8 cellular contexts compared by ENCODE assay signal in genomic region chr4:112637552-112637866, GRCh38. TPM values are rescaled to one million over a fixed set of nuclear protein-coding genes. Genes with fewer than 3 reads are reported as not detected.
DNase-seq lines count a peak whose midpoint lies in the region; ATAC-seq, FAIRE-seq and TF ChIP-seq lines count a peak whose summit lies in the region.

No MANE protein-coding gene starts in this region.

- H4K20me1 ChIP-seq in keratinocyte (ENCODE audit: control insufficient read depth, extremely low read depth, insufficient read depth, low read length): no peaks in the 10 kb centered on the region

- H3K27ac Mint-ChIP-seq in activated naive CD8-positive, alpha-beta T cell treated with anti-CD3 and anti-CD28 coated beads, Interleukin-2, amount 10 ng/mL, durations not matched to agents 7 days and 5 days: no peak overlapping the region
- no peak overlapping the region for H3K27ac Mint-ChIP-seq in activated naive CD8-positive, alpha-beta T cell treated with anti-CD3 and anti-CD28 coated beads, Interleukin-2, amount 50 U/mL, for 24 hours

- H3K36me3 Mint-ChIP-seq in activated naive CD8-positive, alpha-beta T cell treated with anti-CD3 and anti-CD28 coated beads, Interleukin-2, amount 10 ng/mL, durations not matched to agents 7 days and 5 days: peaks cover 5% of the 10 kb centered on the region
- H3K36me3 Mint-ChIP-seq in activated naive CD8-positive, alpha-beta T cell treated with anti-CD3 and anti-CD28 coated beads, Interleukin-2, amount 50 U/mL, for 24 hours (ENCODE audit: low read depth): peaks cover 6% of the 10 kb centered on the region

- H3K4me1 ChIP-seq in keratinocyte (ENCODE audit: control insufficient read depth, extremely low read depth, insufficient read depth, low read length) (peaks cover 12% of the 10 kb centered on the region), urinary bladder (ENCODE audit: insufficient read depth) (peaks cover 2% of the 10 kb centered on the region)

- no peak for TF ChIP-seq CTCF in WERI-Rb-1 (IDR thresholded peaks at IDR 0.05; ENCODE audit: low read depth, low read length)
- no peak for TF ChIP-seq CTCF in keratinocyte (optimal IDR thresholded peaks at IDR 0.05 in 1 of 3, IDR thresholded peaks at IDR 0.05 in 1 of 3, conservative IDR thresholded peaks at IDR 0.05 in 1 of 3; ENCODE audit: extremely low read depth in 1 of 3, insufficient read depth in 2 of 3, low read length in 3 of 3)

- H3K27me3 ChIP-seq in WERI-Rb-1 (ENCODE audit: insufficient read depth, low read depth, severe bottlenecking): no peaks in the 10 kb centered on the region
- no peaks in the 10 kb centered on the region for H3K27me3 ChIP-seq in keratinocyte (ENCODE audit: control insufficient read depth, extremely low read depth, insufficient read depth, low read length)

- H3K36me3 ChIP-seq in WERI-Rb-1: peaks cover 6% of the 10 kb centered on the region
- H3K36me3 ChIP-seq in keratinocyte (ENCODE audit: control insufficient read depth in 2 of 2, extremely low read depth in 1 of 2, insufficient read depth in 2 of 2, low read length in 2 of 2): no peaks in the 10 kb centered on the region
- H3K36me3 ChIP-seq in urinary bladder (ENCODE audit: insufficient read depth): no peaks in the 10 kb centered on the region

- peak overlapping the region; percentile 94 for H3K9ac ChIP-seq in keratinocyte (ENCODE audit: control insufficient read depth, extremely low read depth, insufficient read depth, low read length)

- no peaks in the 10 kb centered on the region for H3K9me3 Mint-ChIP-seq in activated naive CD8-positive, alpha-beta T cell treated with anti-CD3 and anti-CD28 coated beads, Interleukin-2, amount 10 ng/mL, durations not matched to agents 7 days and 5 days
- no peaks in the 10 kb centered on the region for H3K9me3 Mint-ChIP-seq in activated naive CD8-positive, alpha-beta T cell treated with anti-CD3 and anti-CD28 coated beads, Interleukin-2, amount 50 U/mL, for 24 hours

- H3K4me3 Mint-ChIP-seq in activated naive CD8-positive, alpha-beta T cell treated with anti-CD3 and anti-CD28 coated beads, Interleukin-2, amount 10 ng/mL, durations not matched to agents 7 days and 5 days: no peak overlapping the region
- H3K4me3 Mint-ChIP-seq in activated naive CD8-positive, alpha-beta T cell treated with anti-CD3 and anti-CD28 coated beads, Interleukin-2, amount 50 U/mL, for 24 hours: no peak overlapping the region

- H3K79me2 ChIP-seq in keratinocyte (ENCODE audit: control insufficient read depth, insufficient read depth, low read length): peaks cover 40% of the 10 kb centered on the region

- no peak for FAIRE-seq in keratinocyte (lab: Jason Lieb, UNC)

- H3K27me3 Mint-ChIP-seq in activated naive CD8-positive, alpha-beta T cell treated with anti-CD3 and anti-CD28 coated beads, Interleukin-2, amount 10 ng/mL, durations not matched to agents 7 days and 5 days: no peaks in the 10 kb centered on the region
- H3K27me3 Mint-ChIP-seq in activated naive CD8-positive, alpha-beta T cell treated with anti-CD3 and anti-CD28 coated beads, Interleukin-2, amount 50 U/mL, for 24 hours: no peaks in the 10 kb centered on the region

- no peaks in the 10 kb centered on the region for H3K9me1 ChIP-seq in keratinocyte (ENCODE audit: control insufficient read depth, extremely low read depth, insufficient read depth, low read length)

- H3K4me1 Mint-ChIP-seq in activated naive CD8-positive, alpha-beta T cell treated with anti-CD3 and anti-CD28 coated beads, Interleukin-2, amount 10 ng/mL, durations not matched to agents 7 days and 5 days: peaks cover 36% of the 10 kb centered on the region
- H3K4me1 Mint-ChIP-seq in activated naive CD8-positive, alpha-beta T cell treated with anti-CD3 and anti-CD28 coated beads, Interleukin-2, amount 50 U/mL, for 24 hours: peaks cover 26% of the 10 kb centered on the region

- H3K4me2 ChIP-seq in keratinocyte (ENCODE audit: control insufficient read depth, extremely low read depth, insufficient read depth, low read depth, low read length): peak overlapping the region; percentile 80

- POLR2A ChIA-PET in activated naive CD8-positive, alpha-beta T cell treated with anti-CD3 and anti-CD28 coated beads, Interleukin-2, amount 10 ng/mL, durations not matched to agents 7 days and 5 days (lab: Charles Lee): interaction anchor here (1.0 kb wide), 1 partner anchor 125 kb away, joined by 3 read pairs; no protein-coding TSS in a partner anchor

- H3K9me3 ChIP-seq in WERI-Rb-1 (ENCODE audit: severe bottlenecking) (no peaks in the 10 kb centered on the region), keratinocyte (ENCODE audit: control insufficient read depth, low read depth, low read length) (no peaks in the 10 kb centered on the region)

- DNase-seq in activated naive CD8-positive, alpha-beta T cell treated with anti-CD3 and anti-CD28 coated beads, Interleukin-2, amount 10 ng/mL, durations not matched to agents 7 days and 5 days: no peak
- no peak for DNase-seq in activated naive CD8-positive, alpha-beta T cell treated with anti-CD3 and anti-CD28 coated beads, Interleukin-2, amount 50 U/mL, for 24 hours
- no peak for DNase-seq in WERI-Rb-1
- no peak for DNase-seq in keratinocyte (ENCODE audit: low read depth, low spot score)
- no peak for DNase-seq in dedifferentiated amniotic fluid mesenchymal stem cell (ENCODE audit: extremely low spot score)
- no peak for DNase-seq in DMS153 (lab: John Stamatoyannopoulos, UW)
- no peak for DNase-seq in NCI-H1417 treated with DMSO at 0.1 percent for 48 hours (lab: John Stamatoyannopoulos, UW)

- H3K27ac ChIP-seq in WERI-Rb-1 (peak overlapping the region; percentile 94), keratinocyte (ENCODE audit: control insufficient read depth, insufficient read depth, low read length) (peak overlapping the region; percentile 97), urinary bladder (ENCODE audit: low read depth) (peak overlapping the region; percentile 79)

- under 1% methylated on average over 8 of the region's 8 CpGs for WGBS in urinary bladder

- dilution Hi-C loops in keratinocyte (cut with MboI; ENCODE audit: extremely low pct_ligation_motif_present, low sequenced_read_pairs): no loop called here

- H3K4me3 ChIP-seq in WERI-Rb-1 (ENCODE audit: low read depth, low read length) (peak overlapping the region; percentile 71), keratinocyte (ENCODE audit: control insufficient read depth in 2 of 3, extremely low read depth in 1 of 3, insufficient read depth in 2 of 3, low read depth in 1 of 3, low read length in 3 of 3) (peak overlapping the region; percentile 70 to 100 (median 99)), urinary bladder (ENCODE audit: low read depth, low read length) (peak overlapping the region; percentile 34)

- ATAC-seq in activated naive CD8-positive, alpha-beta T cell treated with anti-CD3 and anti-CD28 coated beads, Interleukin-2, amount 10 ng/mL, durations not matched to agents 7 days and 5 days (ENCODE audit: low read depth): peak; percentile 0
- no peak for ATAC-seq in activated naive CD8-positive, alpha-beta T cell treated with anti-CD3 and anti-CD28 coated beads, Interleukin-2, amount 50 U/mL, for 24 hours

- peak overlapping the region; percentile 96 for H2AFZ ChIP-seq in keratinocyte (ENCODE audit: control insufficient read depth, low read length)

RNA-seq across cellular contexts. Expression of gene LARP7, which starts 0.6 kb away (rescaled TPM):
- 10 to 100 TPM; 49.7 to 55.9 TPM for total RNA-seq in activated naive CD8-positive, alpha-beta T cell treated with anti-CD3 and anti-CD28 coated beads, Interleukin-2, amount 10 ng/mL, durations not matched to agents 7 days and 5 days
- polyA plus RNA-seq in keratinocyte (12.0 to 33.3 TPM (median 19.0 TPM) in 3 replicates), urinary bladder (40.3 TPM)
- polyA plus RNA-seq in keratinocyte (2011; ENCODE audit: low read depth): 79.9 TPM
- polyA plus RNA-seq in keratinocyte (2011; cell fraction: cytosol; rRNA removed): 16.1 and 22.7 TPM in 2 replicates
- polyA plus RNA-seq in keratinocyte (2011; cell fraction: nucleus; rRNA removed): 17.5 and 33.4 TPM in 2 replicates
- polyA plus RNA-seq in keratinocyte (2012; ENCODE audit: low replicate concordance): 29.2 and 32.7 TPM in 2 replicates
- polyA minus RNA-seq in keratinocyte: 1.6 to 7.1 TPM in 2 of 3 replicates, not detected in the other
- polyA minus RNA-seq in keratinocyte (2011; cell fraction: cytosol; rRNA and poly(A)+ RNA removed): 7.7 TPM
- 3.3 and 9.1 TPM in 2 replicates for polyA minus RNA-seq in keratinocyte (2011; cell fraction: nucleus; rRNA and poly(A)+ RNA removed)
- total RNA-seq in urinary bladder: 67.8 TPM

RNA-seq across cellular contexts. Expression of gene ZGRF1, which starts 0.8 kb away (rescaled TPM):
- total RNA-seq in activated naive CD8-positive, alpha-beta T cell treated with anti-CD3 and anti-CD28 coated beads, Interleukin-2, amount 10 ng/mL, durations not matched to agents 7 days and 5 days: 10 to 100 TPM; 43.2 to 43.9 TPM
- polyA plus RNA-seq in keratinocyte (1.1 to 3.6 TPM (median 2.1 TPM) in 3 replicates), urinary bladder (1.6 TPM)
- 0.74 TPM for polyA plus RNA-seq in keratinocyte (2011; ENCODE audit: low read depth)
- polyA plus RNA-seq in keratinocyte (2011; cell fraction: cytosol; rRNA removed): 0.31 and 0.72 TPM in 2 replicates
- polyA plus RNA-seq in keratinocyte (2011; cell fraction: nucleus; rRNA removed): 2.7 and 4.4 TPM in 2 replicates
- polyA plus RNA-seq in keratinocyte (2012; ENCODE audit: low replicate concordance): 0.32 and 1.5 TPM in 2 replicates
- 0.86 to 3.1 TPM (median 1.3 TPM) in 3 replicates for polyA minus RNA-seq in keratinocyte
- polyA minus RNA-seq in keratinocyte (2011; cell fraction: cytosol; rRNA and poly(A)+ RNA removed): not detected
- 1.8 and 2.9 TPM in 2 replicates for polyA minus RNA-seq in keratinocyte (2011; cell fraction: nucleus; rRNA and poly(A)+ RNA removed)
- 34.6 TPM for total RNA-seq in urinary bladder

Comparison
In these comparisons a context has a peak if more than half of its experiments do, and no peak if none do; other contexts are left out.
1. H3K4me3 ChIP-seq: peak in every context shown above with its lines; median percentile 99 in keratinocyte; 71 in WERI-Rb-1; 34 in urinary bladder.